In the genomic region with DNA sequence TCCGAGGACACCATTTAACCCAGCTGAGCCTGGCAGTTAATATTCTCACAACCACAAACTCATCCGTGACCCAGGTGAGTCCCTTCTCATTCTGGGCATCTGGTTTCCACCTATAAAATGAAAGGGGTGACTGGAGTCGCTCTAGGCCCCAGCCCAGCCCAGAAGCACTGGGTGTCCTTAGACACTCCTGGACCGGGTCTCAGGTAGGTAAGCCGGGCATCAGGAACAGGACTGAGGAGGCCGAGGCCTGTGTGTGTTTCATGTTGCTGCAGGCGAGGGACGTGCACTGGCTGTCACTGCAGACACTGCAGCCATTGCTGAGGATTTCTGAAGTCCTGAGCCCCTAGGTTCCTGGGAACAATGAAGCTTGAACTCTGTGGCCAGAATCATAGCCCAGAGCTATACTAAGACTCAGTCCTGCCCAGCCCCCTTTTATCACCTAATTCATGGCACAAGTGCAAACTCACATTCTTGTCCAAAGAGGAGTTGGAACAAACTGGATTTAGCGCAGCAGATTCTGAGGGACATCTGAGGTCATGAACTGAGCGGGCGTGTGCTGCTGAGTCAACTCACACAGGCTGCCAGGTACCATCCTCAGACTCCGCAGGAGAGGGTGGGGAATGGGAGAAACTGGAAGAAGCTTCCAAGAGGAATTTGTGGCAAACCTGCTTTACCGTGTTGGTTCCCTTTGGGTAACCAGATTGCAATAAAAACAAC, we compare ENCODE assay signal across 10 cellular contexts.
DNase-seq lines count a peak whose midpoint lies in the region; ATAC-seq, FAIRE-seq and TF ChIP-seq lines count a peak whose summit lies in the region.
"Had no signal": no experiment of that assay in that cellular context is flagged by ENCODE, and none has a peak within 500 bp of the region (broad histone marks: within the 10 kb centered on the region; RNA-seq: fewer than 3 reads in every experiment).

No MANE protein-coding gene starts in this region.

- H3K4me2 ChIP-seq in HepG2 (ENCODE audit: low read depth, low read length), result no peak overlapping the region

- DNase-seq in NCI-H146 (lab: John Stamatoyannopoulos, UW) (peak; percentile 48), NCI-H146 treated with DMSO at 0.1 percent for 48 hours (lab: John Stamatoyannopoulos, UW; ENCODE audit: unreplicated experiment) (no peak), choroid plexus epithelial cell (ENCODE audit: low read depth) (peak; percentile 45), HepG2 (ENCODE audit: low spot score) (no peak), uterus (no peak), substantia nigra (lab: John Stamatoyannopoulos, UW) (no peak), GF-D8 (lab: John Stamatoyannopoulos, UW) (no peak)
- DNase-seq: activated CD4-positive, alpha-beta memory T cell treated with anti-CD3 and anti-CD28 coated beads for 36 hours had no signal

- ATAC-seq in HepG2 (peak; percentile 50), HG03039 (IDR thresholded peaks at IDR 0.05; ENCODE audit: unreplicated experiment) (no peak)

- 57% methylated on average over 6 of the region's 13 CpGs for WGBS in HepG2 (ENCODE audit: low lambda C conversion rate)

- H3K4me1 ChIP-seq in HepG2 (ENCODE audit: insufficient read depth, low read length), result peaks cover 16% of the 10 kb centered on the region
- H3K4me1 ChIP-seq in uterus, result peaks cover 4 to 14% of the 10 kb centered on the region in 2 donors

- TF ChIP-seq CTCF in choroid plexus epithelial cell (conservative IDR thresholded peaks at IDR 0.05; ENCODE audit: low read depth, low read length), result no peak
- TF ChIP-seq CTCF in HepG2 (CRISPR knock-in tag; IDR thresholded peaks at IDR 0.05), result no peak
- TF ChIP-seq CTCF in uterus (IDR thresholded peaks at IDR 0.05), result no peak

- H3K9me3 ChIP-seq in HepG2 (ENCODE audit: low read length), result no peaks in the 10 kb centered on the region; the same call in 1 of the 2 replicates
- H3K9me3 ChIP-seq in uterus, result no peaks in the 10 kb centered on the region

- no peaks in the 10 kb centered on the region for H3K36me3 ChIP-seq in HepG2 (replicated peaks in 1 of 2; ENCODE audit: control insufficient read depth in 1 of 2, insufficient read depth in 2 of 2, low read length in 2 of 2)
- no peaks in the 10 kb centered on the region for H3K36me3 ChIP-seq in uterus

- intact Hi-C loops in HepG2 (cut with micrococcal nuclease; ENCODE audit: unreplicated experiment) (no loop called here), uterus (cut with DNase I; ENCODE audit: low total_unique reads) (no loop called here)

- H3K79me2 ChIP-seq in HepG2 (ENCODE audit: insufficient read depth, low read length), result no peaks in the 10 kb centered on the region

- no peak for TF ChIP-seq POLR2A in HepG2 (IDR thresholded peaks at IDR 0.05; ENCODE audit: insufficient read depth in 1 of 2, low read depth in 2 of 2, low read length in 2 of 2)
- TF ChIP-seq POLR2A in uterus (IDR thresholded peaks at IDR 0.05), result no peak

- H3K27me3 ChIP-seq in HepG2 (ENCODE audit: control insufficient read depth in 1 of 2, insufficient read depth in 2 of 2, low read length in 2 of 2) (peaks cover 2 to 43% of the 10 kb centered on the region in 2 experiments; a peak in 3 of 5 replicates), uterus (no peaks in the 10 kb centered on the region)

- CTCF ChIA-PET in HepG2 (lab: Yijun Ruan, JAX; ENCODE audit: low intra/inter-chr PET ratio, low total read pairs), result no interaction called here

- TF ChIP-seq RAD21 in HepG2 (CRISPR knock-in tag; IDR thresholded peaks at IDR 0.05), result no peak

- H4K20me1 ChIP-seq in HepG2 (ENCODE audit: insufficient read depth, low read length), result no peaks in the 10 kb centered on the region

- H3K27ac ChIP-seq in HepG2 (ENCODE audit: extremely low read length, insufficient read depth, low read length) (no peak overlapping the region), uterus (peak overlapping the region; percentile 45 to 63), substantia nigra (ENCODE audit: low read depth, low read length, poor library complexity, severe bottlenecking) (no peak overlapping the region)

- in situ Hi-C loops in HepG2 (cut with HindIII; ENCODE audit: extremely low pct_ligation_motif_present, low pct_unique_long_range_greater_than_20kb), result no loop called here

- H2AFZ ChIP-seq in HepG2 (ENCODE audit: low read length), result no peak overlapping the region

- TF ChIP-seq EP300 in HepG2 (IDR thresholded peaks at IDR 0.05; ENCODE audit: low read depth in 2 of 2, low read length in 2 of 2) (no peak), HepG2 (CRISPR knock-in tag; IDR thresholded peaks at IDR 0.05; ENCODE audit: borderline replicate concordance) (no peak)

- BruUV-seq in HepG2 (replicated peaks; lab: Mats Ljungman, UMichigan), result no TSS peak

- no peak for FAIRE-seq in HepG2 (lab: Jason Lieb, UNC)
- FAIRE-seq: A204.1 had no signal

- POLR2A ChIA-PET in HepG2 (lab: Yijun Ruan, JAX), result no interaction called here

- H3K4me3 ChIP-seq in choroid plexus epithelial cell (ENCODE audit: low read depth, low read length) (no peak overlapping the region), HepG2 (replicated peaks in 1 of 3; ENCODE audit: insufficient read depth in 1 of 3, low read depth in 2 of 3, low read length in 3 of 3) (no peak overlapping the region), uterus (no peak overlapping the region)

- H3K9ac ChIP-seq in HepG2 (ENCODE audit: insufficient read depth, low read depth, low read length), result no peak overlapping the region

TF ChIP-seq in HepG2, 621 proteins besides CTCF, POLR2A, EP300 and RAD21:
- TF ChIP-seq, protein P1, sequence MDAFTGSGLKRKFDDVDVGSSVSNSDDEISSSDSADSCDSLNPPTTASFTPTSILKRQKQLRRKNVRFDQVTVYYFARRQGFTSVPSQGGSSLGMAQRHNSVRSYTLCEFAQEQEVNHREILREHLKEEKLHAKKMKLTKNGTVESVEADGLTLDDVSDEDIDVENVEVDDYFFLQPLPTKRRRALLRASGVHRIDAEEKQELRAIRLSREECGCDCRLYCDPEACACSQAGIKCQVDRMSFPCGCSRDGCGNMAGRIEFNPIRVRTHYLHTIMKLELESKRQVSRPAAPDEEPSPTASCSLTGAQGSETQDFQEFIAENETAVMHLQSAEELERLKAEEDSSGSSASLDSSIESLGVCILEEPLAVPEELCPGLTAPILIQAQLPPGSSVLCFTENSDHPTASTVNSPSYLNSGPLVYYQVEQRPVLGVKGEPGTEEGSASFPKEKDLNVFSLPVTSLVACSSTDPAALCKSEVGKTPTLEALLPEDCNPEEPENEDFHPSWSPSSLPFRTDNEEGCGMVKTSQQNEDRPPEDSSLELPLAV (CRISPR knock-in tag; conservative IDR thresholded peaks at IDR 0.05; ENCODE audit: low read depth), result no peak
TF ChIP-seq in HepG2: peak in this region for 0.

Comparison
In these comparisons a context has a peak if more than half of its experiments do, and no peak if none do; other contexts are left out.
1. DNase-seq: peak in NCI-H146 (single experiment) and choroid plexus epithelial cell (single experiment); none in NCI-H146 treated with DMSO at 0.1 percent for 48 hours (single experiment), HepG2 (single experiment), uterus (0 of 2), substantia nigra (0 of 49) and GF-D8 (single experiment).
2. H3K27ac ChIP-seq: peak in uterus (2 of 2); none in HepG2 (single experiment) and substantia nigra (single experiment).